In genomic region chr14:30551460-30551859, GRCh38 we compare ENCODE assay signal across 1 cellular context.
A peak's percentile ranks its signal among the peaks of the same experiment; 100 is the strongest.
TF ChIP-seq lines count a peak whose summit lies in the region.

No MANE protein-coding gene starts in this region.

TF ChIP-seq in HepG2, 621 proteins besides CTCF, POLR2A, EP300 and RAD21 (continued from another document):
- TF ChIP-seq ZNF609 (CRISPR knock-in tag; IDR thresholded peaks at IDR 0.05; ENCODE audit: borderline replicate concordance) (0 out of 2 replicates have a peak, but pooled peaks have one; percentile 23), ZMYM3 (CRISPR knock-in tag; IDR thresholded peaks at IDR 0.05) (no peak), ARID3A (IDR thresholded peaks at IDR 0.05; ENCODE audit: low read depth, low read length) (0 out of 2 replicates have a peak, but pooled peaks have one; percentile 32), ARID5B (CRISPR knock-in tag; IDR thresholded peaks at IDR 0.05) (peak; percentile 26; the same call in 1 of the 2 replicates), SOX13 (IDR thresholded peaks at IDR 0.05) (no peak), SOX13 (CRISPR knock-in tag; conservative IDR thresholded peaks at IDR 0.05 in 1 of 2, IDR thresholded peaks at IDR 0.05 in 1 of 2) (no peak)
